In genomic region chr17:68035131-68035522, GRCh38 we compare ENCODE assay signal across 1 cellular context.
TF ChIP-seq lines count a peak whose summit lies in the region.

No MANE protein-coding gene starts in this region.

TF ChIP-seq in HepG2, 621 proteins besides CTCF, POLR2A, EP300 and RAD21 (continued from another document):
- TF ChIP-seq ZBTB40 (IDR thresholded peaks at IDR 0.05) (no peak), ZBTB40 (CRISPR knock-in tag; IDR thresholded peaks at IDR 0.05) (no peak)
